ENCODE assay signal across 1 cellular context in the genomic region with DNA sequence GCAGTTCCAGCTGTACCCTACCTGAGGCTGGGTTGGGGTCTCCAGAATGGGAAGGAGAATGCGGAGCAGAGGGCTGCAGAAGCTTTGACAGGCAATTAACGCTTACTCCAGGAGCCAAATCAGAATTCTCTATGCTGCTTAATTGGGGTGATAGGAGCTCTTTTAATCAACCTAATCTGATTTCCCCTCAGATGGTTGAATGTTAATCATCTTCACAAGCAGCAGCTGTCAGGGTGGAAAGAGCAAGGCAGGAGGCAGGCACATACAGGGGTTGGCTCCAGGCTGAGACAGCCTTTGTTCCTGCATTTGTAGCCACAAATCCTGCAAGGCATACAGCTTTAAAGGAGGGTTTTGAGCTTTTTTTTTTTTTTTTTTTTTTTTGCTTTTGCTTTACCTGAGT.
TF ChIP-seq lines count a peak whose summit lies in the region.

No MANE protein-coding gene starts in this region.

TF ChIP-seq in SK-N-SH treated with all-trans-retinoic acid at 6 μM for 48 hours, 23 proteins besides CTCF, POLR2A, EP300 and RAD21 (continued from another document):
- TF ChIP-seq, protein P1, sequence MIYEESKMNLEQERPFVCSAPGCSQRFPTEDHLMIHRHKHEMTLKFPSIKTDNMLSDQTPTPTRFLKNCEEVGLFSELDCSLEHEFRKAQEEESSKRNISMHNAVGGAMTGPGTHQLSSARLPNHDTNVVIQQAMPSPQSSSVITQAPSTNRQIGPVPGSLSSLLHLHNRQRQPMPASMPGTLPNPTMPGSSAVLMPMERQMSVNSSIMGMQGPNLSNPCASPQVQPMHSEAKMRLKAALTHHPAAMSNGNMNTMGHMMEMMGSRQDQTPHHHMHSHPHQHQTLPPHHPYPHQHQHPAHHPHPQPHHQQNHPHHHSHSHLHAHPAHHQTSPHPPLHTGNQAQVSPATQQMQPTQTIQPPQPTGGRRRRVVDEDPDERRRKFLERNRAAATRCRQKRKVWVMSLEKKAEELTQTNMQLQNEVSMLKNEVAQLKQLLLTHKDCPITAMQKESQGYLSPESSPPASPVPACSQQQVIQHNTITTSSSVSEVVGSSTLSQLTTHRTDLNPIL (CRISPR knock-in tag; IDR thresholded peaks at IDR 0.05; ENCODE audit: low read depth) = no peak
- TF ChIP-seq CSDC2 (CRISPR knock-in tag; IDR thresholded peaks at IDR 0.05) = no peak
- TF ChIP-seq, protein P2, sequence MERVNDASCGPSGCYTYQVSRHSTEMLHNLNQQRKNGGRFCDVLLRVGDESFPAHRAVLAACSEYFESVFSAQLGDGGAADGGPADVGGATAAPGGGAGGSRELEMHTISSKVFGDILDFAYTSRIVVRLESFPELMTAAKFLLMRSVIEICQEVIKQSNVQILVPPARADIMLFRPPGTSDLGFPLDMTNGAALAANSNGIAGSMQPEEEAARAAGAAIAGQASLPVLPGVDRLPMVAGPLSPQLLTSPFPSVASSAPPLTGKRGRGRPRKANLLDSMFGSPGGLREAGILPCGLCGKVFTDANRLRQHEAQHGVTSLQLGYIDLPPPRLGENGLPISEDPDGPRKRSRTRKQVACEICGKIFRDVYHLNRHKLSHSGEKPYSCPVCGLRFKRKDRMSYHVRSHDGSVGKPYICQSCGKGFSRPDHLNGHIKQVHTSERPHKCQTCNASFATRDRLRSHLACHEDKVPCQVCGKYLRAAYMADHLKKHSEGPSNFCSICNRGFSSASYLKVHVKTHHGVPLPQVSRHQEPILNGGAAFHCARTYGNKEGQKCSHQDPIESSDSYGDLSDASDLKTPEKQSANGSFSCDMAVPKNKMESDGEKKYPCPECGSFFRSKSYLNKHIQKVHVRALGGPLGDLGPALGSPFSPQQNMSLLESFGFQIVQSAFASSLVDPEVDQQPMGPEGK (CRISPR knock-in tag; IDR thresholded peaks at IDR 0.05; ENCODE audit: borderline replicate concordance) = no peak
